In the genomic region with DNA sequence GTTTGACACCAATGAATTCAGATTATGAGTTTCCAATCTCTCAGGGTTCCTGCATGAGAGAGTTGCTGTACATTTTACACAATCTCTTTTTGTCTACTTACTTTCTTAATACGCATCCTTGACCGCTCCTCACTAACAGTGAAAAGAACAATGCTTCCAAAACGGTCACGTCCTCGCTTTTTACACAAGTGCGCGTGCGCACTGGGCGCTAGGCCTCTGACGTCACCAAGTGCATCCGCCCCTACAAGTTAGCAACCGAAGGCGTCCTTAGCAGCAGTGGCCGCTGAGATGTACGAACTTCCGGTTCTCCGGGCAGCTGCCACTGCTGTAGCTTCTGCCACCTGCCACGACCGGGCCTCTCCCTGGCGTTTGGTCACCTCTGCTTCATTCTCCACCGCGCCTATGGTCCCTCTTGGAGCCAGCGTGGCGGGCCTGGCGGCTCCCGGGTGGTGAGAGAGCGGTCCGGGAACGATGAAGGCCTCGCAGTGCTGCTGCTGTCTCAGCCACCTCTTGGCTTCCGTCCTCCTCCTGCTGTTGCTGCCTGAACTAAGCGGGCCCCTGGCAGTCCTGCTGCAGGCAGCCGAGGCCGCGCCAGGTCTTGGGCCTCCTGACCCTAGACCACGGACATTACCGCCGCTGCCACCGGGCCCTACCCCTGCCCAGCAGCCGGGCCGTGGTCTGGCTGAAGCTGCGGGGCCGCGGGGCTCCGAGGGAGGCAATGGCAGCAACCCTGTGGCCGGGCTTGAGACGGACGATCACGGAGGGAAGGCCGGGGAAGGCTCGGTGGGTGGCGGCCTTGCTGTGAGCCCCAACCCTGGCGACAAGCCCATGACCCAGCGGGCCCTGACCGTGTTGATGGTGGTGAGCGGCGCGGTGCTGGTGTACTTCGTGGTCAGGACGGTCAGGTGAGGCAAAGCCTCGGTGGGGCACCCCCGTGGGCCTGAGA, we compare ENCODE assay signal across 1 cellular context.
TF ChIP-seq lines count a peak whose summit lies in the region.

A gene (plus strand): TSS at position 315 of the 946 bp plus-strand sequence. CDS start 157 bp downstream, at position 472.

TF ChIP-seq in WTC11, 78 proteins besides CTCF, POLR2A, EP300 and RAD21 (continued from another document and continues in another):
- TF ChIP-seq, protein P1, sequence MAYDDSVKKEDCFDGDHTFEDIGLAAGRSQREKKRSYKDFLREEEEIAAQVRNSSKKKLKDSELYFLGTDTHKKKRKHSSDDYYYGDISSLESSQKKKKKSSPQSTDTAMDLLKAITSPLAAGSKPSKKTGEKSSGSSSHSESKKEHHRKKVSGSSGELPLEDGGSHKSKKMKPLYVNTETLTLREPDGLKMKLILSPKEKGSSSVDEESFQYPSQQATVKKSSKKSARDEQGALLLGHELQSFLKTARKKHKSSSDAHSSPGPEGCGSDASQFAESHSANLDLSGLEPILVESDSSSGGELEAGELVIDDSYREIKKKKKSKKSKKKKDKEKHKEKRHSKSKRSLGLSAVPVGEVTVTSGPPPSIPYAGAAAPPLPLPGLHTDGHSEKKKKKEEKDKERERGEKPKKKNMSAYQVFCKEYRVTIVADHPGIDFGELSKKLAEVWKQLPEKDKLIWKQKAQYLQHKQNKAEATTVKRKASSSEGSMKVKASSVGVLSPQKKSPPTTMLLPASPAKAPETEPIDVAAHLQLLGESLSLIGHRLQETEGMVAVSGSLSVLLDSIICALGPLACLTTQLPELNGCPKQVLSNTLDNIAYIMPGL (CRISPR knock-in tag; IDR thresholded peaks at IDR 0.05), result peak; percentile 62
- TF ChIP-seq, protein P2, sequence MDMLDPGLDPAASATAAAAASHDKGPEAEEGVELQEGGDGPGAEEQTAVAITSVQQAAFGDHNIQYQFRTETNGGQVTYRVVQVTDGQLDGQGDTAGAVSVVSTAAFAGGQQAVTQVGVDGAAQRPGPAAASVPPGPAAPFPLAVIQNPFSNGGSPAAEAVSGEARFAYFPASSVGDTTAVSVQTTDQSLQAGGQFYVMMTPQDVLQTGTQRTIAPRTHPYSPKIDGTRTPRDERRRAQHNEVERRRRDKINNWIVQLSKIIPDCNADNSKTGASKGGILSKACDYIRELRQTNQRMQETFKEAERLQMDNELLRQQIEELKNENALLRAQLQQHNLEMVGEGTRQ (CRISPR knock-in tag; IDR thresholded peaks at IDR 0.05), result no peak
- TF ChIP-seq GABPB1 (CRISPR knock-in tag; IDR thresholded peaks at IDR 0.05), result no peak; the same call in none of the 2 replicates
- TF ChIP-seq RELA (CRISPR knock-in tag; IDR thresholded peaks at IDR 0.05; ENCODE audit: borderline replicate concordance), result no peak
- TF ChIP-seq, protein P3, sequence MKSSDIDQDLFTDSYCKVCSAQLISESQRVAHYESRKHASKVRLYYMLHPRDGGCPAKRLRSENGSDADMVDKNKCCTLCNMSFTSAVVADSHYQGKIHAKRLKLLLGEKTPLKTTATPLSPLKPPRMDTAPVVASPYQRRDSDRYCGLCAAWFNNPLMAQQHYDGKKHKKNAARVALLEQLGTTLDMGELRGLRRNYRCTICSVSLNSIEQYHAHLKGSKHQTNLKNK (CRISPR knock-in tag; IDR thresholded peaks at IDR 0.05), result no peak
- TF ChIP-seq ZNF263 (CRISPR knock-in tag; IDR thresholded peaks at IDR 0.05; ENCODE audit: low read depth), result no peak
- TF ChIP-seq, protein P4, sequence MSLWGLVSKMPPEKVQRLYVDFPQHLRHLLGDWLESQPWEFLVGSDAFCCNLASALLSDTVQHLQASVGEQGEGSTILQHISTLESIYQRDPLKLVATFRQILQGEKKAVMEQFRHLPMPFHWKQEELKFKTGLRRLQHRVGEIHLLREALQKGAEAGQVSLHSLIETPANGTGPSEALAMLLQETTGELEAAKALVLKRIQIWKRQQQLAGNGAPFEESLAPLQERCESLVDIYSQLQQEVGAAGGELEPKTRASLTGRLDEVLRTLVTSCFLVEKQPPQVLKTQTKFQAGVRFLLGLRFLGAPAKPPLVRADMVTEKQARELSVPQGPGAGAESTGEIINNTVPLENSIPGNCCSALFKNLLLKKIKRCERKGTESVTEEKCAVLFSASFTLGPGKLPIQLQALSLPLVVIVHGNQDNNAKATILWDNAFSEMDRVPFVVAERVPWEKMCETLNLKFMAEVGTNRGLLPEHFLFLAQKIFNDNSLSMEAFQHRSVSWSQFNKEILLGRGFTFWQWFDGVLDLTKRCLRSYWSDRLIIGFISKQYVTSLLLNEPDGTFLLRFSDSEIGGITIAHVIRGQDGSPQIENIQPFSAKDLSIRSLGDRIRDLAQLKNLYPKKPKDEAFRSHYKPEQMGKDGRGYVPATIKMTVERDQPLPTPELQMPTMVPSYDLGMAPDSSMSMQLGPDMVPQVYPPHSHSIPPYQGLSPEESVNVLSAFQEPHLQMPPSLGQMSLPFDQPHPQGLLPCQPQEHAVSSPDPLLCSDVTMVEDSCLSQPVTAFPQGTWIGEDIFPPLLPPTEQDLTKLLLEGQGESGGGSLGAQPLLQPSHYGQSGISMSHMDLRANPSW (CRISPR knock-in tag; conservative IDR thresholded peaks at IDR 0.05; ENCODE audit: low read depth), result no peak
- TF ChIP-seq, protein P5, sequence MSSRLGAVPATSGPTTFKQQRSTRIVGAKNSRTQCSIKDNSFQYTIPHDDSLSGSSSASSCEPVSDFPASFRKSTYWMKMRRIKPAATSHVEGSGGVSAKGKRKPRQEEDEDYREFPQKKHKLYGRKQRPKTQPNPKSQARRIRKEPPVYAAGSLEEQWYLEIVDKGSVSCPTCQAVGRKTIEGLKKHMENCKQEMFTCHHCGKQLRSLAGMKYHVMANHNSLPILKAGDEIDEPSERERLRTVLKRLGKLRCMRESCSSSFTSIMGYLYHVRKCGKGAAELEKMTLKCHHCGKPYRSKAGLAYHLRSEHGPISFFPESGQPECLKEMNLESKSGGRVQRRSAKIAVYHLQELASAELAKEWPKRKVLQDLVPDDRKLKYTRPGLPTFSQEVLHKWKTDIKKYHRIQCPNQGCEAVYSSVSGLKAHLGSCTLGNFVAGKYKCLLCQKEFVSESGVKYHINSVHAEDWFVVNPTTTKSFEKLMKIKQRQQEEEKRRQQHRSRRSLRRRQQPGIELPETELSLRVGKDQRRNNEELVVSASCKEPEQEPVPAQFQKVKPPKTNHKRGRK (CRISPR knock-in tag; IDR thresholded peaks at IDR 0.05; ENCODE audit: borderline replicate concordance), result no peak
- TF ChIP-seq, protein P6, sequence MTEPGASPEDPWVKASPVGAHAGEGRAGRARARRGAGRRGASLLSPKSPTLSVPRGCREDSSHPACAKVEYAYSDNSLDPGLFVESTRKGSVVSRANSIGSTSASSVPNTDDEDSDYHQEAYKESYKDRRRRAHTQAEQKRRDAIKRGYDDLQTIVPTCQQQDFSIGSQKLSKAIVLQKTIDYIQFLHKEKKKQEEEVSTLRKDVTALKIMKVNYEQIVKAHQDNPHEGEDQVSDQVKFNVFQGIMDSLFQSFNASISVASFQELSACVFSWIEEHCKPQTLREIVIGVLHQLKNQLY (CRISPR knock-in tag; IDR thresholded peaks at IDR 0.05), result no peak; the same call in 1 of the 2 replicates
- TF ChIP-seq, protein P7, sequence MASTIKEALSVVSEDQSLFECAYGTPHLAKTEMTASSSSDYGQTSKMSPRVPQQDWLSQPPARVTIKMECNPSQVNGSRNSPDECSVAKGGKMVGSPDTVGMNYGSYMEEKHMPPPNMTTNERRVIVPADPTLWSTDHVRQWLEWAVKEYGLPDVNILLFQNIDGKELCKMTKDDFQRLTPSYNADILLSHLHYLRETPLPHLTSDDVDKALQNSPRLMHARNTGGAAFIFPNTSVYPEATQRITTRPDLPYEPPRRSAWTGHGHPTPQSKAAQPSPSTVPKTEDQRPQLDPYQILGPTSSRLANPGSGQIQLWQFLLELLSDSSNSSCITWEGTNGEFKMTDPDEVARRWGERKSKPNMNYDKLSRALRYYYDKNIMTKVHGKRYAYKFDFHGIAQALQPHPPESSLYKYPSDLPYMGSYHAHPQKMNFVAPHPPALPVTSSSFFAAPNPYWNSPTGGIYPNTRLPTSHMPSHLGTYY (CRISPR knock-in tag; IDR thresholded peaks at IDR 0.05), result no peak
- TF ChIP-seq KAT7 (CRISPR knock-in tag; IDR thresholded peaks at IDR 0.05; ENCODE audit: borderline replicate concordance), result no peak
- TF ChIP-seq, protein P8, sequence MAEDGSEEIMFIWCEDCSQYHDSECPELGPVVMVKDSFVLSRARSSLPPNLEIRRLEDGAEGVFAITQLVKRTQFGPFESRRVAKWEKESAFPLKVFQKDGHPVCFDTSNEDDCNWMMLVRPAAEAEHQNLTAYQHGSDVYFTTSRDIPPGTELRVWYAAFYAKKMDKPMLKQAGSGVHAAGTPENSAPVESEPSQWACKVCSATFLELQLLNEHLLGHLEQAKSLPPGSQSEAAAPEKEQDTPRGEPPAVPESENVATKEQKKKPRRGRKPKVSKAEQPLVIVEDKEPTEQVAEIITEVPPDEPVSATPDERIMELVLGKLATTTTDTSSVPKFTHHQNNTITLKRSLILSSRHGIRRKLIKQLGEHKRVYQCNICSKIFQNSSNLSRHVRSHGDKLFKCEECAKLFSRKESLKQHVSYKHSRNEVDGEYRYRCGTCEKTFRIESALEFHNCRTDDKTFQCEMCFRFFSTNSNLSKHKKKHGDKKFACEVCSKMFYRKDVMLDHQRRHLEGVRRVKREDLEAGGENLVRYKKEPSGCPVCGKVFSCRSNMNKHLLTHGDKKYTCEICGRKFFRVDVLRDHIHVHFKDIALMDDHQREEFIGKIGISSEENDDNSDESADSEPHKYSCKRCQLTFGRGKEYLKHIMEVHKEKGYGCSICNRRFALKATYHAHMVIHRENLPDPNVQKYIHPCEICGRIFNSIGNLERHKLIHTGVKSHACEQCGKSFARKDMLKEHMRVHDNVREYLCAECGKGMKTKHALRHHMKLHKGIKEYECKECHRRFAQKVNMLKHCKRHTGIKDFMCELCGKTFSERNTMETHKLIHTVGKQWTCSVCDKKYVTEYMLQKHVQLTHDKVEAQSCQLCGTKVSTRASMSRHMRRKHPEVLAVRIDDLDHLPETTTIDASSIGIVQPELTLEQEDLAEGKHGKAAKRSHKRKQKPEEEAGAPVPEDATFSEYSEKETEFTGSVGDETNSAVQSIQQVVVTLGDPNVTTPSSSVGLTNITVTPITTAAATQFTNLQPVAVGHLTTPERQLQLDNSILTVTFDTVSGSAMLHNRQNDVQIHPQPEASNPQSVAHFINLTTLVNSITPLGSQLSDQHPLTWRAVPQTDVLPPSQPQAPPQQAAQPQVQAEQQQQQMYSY (CRISPR knock-in tag; IDR thresholded peaks at IDR 0.05), result no peak
- TF ChIP-seq RORB (CRISPR knock-in tag; IDR thresholded peaks at IDR 0.05), result no peak
- TF ChIP-seq ZNF423 (CRISPR knock-in tag; IDR thresholded peaks at IDR 0.05), result no peak
- no peak for TF ChIP-seq GRHL2 (CRISPR knock-in tag; IDR thresholded peaks at IDR 0.05; ENCODE audit: insufficient replicate concordance, severe bottlenecking)
- no peak for TF ChIP-seq JAZF1 (CRISPR knock-in tag; IDR thresholded peaks at IDR 0.05)
- no peak; the same call in 1 of the 2 replicates for TF ChIP-seq CREB1 (CRISPR knock-in tag; IDR thresholded peaks at IDR 0.05)
- no peak for TF ChIP-seq ZNF317 (CRISPR knock-in tag; IDR thresholded peaks at IDR 0.05; ENCODE audit: borderline replicate concordance, low read depth)
- TF ChIP-seq, protein P9, sequence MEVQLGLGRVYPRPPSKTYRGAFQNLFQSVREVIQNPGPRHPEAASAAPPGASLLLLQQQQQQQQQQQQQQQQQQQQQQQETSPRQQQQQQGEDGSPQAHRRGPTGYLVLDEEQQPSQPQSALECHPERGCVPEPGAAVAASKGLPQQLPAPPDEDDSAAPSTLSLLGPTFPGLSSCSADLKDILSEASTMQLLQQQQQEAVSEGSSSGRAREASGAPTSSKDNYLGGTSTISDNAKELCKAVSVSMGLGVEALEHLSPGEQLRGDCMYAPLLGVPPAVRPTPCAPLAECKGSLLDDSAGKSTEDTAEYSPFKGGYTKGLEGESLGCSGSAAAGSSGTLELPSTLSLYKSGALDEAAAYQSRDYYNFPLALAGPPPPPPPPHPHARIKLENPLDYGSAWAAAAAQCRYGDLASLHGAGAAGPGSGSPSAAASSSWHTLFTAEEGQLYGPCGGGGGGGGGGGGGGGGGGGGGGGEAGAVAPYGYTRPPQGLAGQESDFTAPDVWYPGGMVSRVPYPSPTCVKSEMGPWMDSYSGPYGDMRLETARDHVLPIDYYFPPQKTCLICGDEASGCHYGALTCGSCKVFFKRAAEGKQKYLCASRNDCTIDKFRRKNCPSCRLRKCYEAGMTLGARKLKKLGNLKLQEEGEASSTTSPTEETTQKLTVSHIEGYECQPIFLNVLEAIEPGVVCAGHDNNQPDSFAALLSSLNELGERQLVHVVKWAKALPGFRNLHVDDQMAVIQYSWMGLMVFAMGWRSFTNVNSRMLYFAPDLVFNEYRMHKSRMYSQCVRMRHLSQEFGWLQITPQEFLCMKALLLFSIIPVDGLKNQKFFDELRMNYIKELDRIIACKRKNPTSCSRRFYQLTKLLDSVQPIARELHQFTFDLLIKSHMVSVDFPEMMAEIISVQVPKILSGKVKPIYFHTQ (CRISPR knock-in tag; IDR thresholded peaks at IDR 0.05), result no peak
- TF ChIP-seq MXD4 (CRISPR knock-in tag; IDR thresholded peaks at IDR 0.05; ENCODE audit: borderline replicate concordance), result no peak
- TF ChIP-seq, protein P10, sequence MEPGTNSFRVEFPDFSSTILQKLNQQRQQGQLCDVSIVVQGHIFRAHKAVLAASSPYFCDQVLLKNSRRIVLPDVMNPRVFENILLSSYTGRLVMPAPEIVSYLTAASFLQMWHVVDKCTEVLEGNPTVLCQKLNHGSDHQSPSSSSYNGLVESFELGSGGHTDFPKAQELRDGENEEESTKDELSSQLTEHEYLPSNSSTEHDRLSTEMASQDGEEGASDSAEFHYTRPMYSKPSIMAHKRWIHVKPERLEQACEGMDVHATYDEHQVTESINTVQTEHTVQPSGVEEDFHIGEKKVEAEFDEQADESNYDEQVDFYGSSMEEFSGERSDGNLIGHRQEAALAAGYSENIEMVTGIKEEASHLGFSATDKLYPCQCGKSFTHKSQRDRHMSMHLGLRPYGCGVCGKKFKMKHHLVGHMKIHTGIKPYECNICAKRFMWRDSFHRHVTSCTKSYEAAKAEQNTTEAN (CRISPR knock-in tag; IDR thresholded peaks at IDR 0.05), result no peak
- TF ChIP-seq NFE2L1 (CRISPR knock-in tag; IDR thresholded peaks at IDR 0.05), result no peak
- TF ChIP-seq, protein P11, sequence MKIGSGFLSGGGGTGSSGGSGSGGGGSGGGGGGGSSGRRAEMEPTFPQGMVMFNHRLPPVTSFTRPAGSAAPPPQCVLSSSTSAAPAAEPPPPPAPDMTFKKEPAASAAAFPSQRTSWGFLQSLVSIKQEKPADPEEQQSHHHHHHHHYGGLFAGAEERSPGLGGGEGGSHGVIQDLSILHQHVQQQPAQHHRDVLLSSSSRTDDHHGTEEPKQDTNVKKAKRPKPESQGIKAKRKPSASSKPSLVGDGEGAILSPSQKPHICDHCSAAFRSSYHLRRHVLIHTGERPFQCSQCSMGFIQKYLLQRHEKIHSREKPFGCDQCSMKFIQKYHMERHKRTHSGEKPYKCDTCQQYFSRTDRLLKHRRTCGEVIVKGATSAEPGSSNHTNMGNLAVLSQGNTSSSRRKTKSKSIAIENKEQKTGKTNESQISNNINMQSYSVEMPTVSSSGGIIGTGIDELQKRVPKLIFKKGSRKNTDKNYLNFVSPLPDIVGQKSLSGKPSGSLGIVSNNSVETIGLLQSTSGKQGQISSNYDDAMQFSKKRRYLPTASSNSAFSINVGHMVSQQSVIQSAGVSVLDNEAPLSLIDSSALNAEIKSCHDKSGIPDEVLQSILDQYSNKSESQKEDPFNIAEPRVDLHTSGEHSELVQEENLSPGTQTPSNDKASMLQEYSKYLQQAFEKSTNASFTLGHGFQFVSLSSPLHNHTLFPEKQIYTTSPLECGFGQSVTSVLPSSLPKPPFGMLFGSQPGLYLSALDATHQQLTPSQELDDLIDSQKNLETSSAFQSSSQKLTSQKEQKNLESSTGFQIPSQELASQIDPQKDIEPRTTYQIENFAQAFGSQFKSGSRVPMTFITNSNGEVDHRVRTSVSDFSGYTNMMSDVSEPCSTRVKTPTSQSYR (CRISPR knock-in tag; IDR thresholded peaks at IDR 0.05), result no peak
- TF ChIP-seq PRRX2 (CRISPR knock-in tag; IDR thresholded peaks at IDR 0.05), result no peak
- peak; percentile 29; the same call in 1 of the 2 replicates for TF ChIP-seq SP1 (CRISPR knock-in tag; conservative IDR thresholded peaks at IDR 0.05)
- no peak for TF ChIP-seq OVOL2 (CRISPR knock-in tag; IDR thresholded peaks at IDR 0.05; ENCODE audit: borderline replicate concordance)
- TF ChIP-seq JUN (CRISPR knock-in tag; IDR thresholded peaks at IDR 0.05), result no peak
- no peak for TF ChIP-seq ZNF138 (CRISPR knock-in tag; conservative IDR thresholded peaks at IDR 0.05)
- no peak; the same call in 1 of the 2 replicates for TF ChIP-seq CBFB (CRISPR knock-in tag; IDR thresholded peaks at IDR 0.05; ENCODE audit: low read depth)
- TF ChIP-seq TEAD4 (CRISPR knock-in tag; IDR thresholded peaks at IDR 0.05), result no peak
